In the genomic region with DNA sequence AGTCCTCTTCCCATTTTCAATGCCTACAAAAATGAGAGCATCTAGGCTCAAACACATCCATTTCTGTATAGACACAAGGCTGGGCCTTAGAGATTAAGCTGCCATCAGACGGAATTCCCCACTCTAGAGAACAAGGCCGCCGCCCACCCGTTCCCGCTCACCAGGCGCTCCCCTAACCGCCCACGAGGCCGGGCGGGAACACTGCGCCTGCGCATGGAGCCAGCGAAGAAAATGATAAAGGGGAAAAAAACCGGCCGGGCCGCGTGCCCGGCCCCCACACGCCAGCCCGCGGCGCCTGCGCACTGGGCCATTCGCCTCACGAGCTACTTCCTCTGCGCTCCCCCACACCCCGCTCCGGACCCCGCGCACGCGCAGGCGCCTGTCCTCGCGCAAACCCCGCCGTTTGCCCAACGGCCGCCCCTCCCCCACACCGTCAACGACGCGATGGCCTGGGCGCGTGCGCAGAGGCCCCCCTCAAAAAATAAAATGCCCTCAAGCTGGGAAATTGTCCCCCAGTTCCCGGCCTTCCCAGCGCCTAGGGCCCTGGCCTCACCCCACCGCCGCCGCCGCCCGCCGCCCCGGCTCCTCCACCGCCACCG, we compare ENCODE assay signal across 1 cellular context.
A peak's percentile ranks its signal among the peaks of the same experiment; 100 is the strongest.
TF ChIP-seq lines count a peak whose summit lies in the region.

No MANE protein-coding gene starts in this region.

TF ChIP-seq in HCT116, 20 proteins besides CTCF, POLR2A, EP300 and RAD21:
- TF ChIP-seq, protein P1, sequence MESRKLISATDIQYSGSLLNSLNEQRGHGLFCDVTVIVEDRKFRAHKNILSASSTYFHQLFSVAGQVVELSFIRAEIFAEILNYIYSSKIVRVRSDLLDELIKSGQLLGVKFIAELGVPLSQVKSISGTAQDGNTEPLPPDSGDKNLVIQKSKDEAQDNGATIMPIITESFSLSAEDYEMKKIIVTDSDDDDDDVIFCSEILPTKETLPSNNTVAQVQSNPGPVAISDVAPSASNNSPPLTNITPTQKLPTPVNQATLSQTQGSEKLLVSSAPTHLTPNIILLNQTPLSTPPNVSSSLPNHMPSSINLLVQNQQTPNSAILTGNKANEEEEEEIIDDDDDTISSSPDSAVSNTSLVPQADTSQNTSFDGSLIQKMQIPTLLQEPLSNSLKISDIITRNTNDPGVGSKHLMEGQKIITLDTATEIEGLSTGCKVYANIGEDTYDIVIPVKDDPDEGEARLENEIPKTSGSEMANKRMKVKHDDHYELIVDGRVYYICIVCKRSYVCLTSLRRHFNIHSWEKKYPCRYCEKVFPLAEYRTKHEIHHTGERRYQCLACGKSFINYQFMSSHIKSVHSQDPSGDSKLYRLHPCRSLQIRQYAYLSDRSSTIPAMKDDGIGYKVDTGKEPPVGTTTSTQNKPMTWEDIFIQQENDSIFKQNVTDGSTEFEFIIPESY (IDR thresholded peaks at IDR 0.05; ENCODE audit: extremely low read depth, insufficient replicate concordance, low read length), result no peak
- TF ChIP-seq TCF7L2 (IDR thresholded peaks at IDR 0.05; ENCODE audit: borderline replicate concordance, extremely low read depth, insufficient read depth, insufficient read length) (peak; percentile 41), POLR2AphosphoS5 (IDR thresholded peaks at IDR 0.05; ENCODE audit: low read depth, low read length) (peak; percentile 75), ZFX (IDR thresholded peaks at IDR 0.05) (peak; percentile 27; the same call in 1 of the 2 replicates), EGR1 (IDR thresholded peaks at IDR 0.05; ENCODE audit: low read depth) (peak; percentile 91), YY1 (IDR thresholded peaks at IDR 0.05; ENCODE audit: extremely low read depth, insufficient replicate concordance, low read depth, low read length) (peak; percentile 5), ATF3 (IDR thresholded peaks at IDR 0.05) (no peak)
- TF ChIP-seq, protein P2, sequence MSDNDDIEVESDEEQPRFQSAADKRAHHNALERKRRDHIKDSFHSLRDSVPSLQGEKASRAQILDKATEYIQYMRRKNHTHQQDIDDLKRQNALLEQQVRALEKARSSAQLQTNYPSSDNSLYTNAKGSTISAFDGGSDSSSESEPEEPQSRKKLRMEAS (IDR thresholded peaks at IDR 0.05), result peak; percentile 94
